7 cellular contexts compared by ENCODE assay signal in the genomic region with DNA sequence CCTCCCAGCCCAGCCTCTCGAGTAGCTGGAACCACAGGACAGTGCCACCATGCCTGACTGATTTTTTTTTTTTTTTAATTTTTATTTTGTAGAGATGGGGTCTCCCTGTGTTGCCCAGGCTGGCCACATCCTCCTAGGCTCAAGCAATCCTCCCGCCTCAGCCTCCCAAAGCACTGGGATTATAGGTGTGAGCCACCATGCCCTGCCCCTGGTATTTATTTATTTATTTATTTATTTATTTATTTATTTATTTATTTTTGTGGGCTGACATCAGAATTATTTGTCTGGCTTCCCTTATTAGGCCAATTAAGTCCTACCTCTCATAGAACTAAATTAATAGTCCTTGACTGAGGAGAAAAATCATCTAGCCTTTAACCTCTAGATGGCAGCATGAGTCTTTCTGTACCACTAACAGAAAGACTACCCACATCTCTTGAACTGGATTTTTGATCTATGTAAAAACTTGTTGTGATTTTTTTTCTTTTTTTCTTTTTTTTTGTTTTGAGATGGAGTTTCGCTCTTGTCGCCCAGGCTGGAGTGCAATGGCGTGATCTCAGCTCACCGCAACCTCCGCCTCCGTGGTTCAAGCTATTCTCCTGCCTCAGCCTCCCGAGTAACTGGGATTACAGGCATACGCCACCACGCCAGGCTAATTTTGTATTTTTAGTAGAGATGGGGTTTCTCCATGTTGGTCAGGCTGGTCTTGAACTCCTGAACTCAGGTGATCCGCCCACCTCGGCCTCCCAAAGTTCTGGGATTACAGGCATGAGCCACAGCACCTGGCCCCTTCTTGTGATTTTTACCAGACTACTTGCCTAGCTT. TPM values are rescaled to one million over a fixed set of nuclear protein-coding genes. Genes with fewer than 3 reads are reported as not detected.
DNase-seq lines count a peak whose midpoint lies in the region; ATAC-seq and TF ChIP-seq lines count a peak whose summit lies in the region.
"Not testable (repeated sequence)": the region's sequence is repeated elsewhere in the genome, so short reads cannot be mapped to it uniquely, and the experiment has no call there.

No MANE protein-coding gene starts in this region.

- H3K79me1 ChIP-seq in neuronal stem cell (ENCODE audit: low read depth, low read length), result not testable (repeated sequence)

- H4K91ac ChIP-seq in neuronal stem cell (ENCODE audit: low read depth, low read length, poor library complexity), result not testable (repeated sequence)

- H3K4me1 ChIP-seq in right cardiac atrium (ENCODE audit: control insufficient read depth, insufficient read depth, low read length); neuronal stem cell (ENCODE audit: control insufficient read depth in 2 of 2, insufficient read depth in 1 of 2, low read depth in 1 of 2, low read length in 2 of 2): not testable (repeated sequence)

- not testable (repeated sequence) for H3K9me2 ChIP-seq in SU-DHL-6 (replicated peaks; ENCODE audit: insufficient read depth, low read length)

- not testable (repeated sequence) for H4K8ac ChIP-seq in neuronal stem cell (ENCODE audit: low read depth, low read length)

- H2BK12ac ChIP-seq in neuronal stem cell (ENCODE audit: low read length), result not testable (repeated sequence)

- H3K9me3 ChIP-seq in SU-DHL-6 (ENCODE audit: insufficient read depth, low read length); right cardiac atrium (ENCODE audit: control insufficient read depth, low read length); neuronal stem cell (replicated peaks in 1 of 2; ENCODE audit: control insufficient read depth in 2 of 2, insufficient read depth in 1 of 2, low read depth in 1 of 2, low read length in 2 of 2): not testable (repeated sequence)

- WGBS in right cardiac atrium, result 91% methylated on average over 13 of the region's 13 CpGs
- no CpG with 5 or more reads among the region's 13 CpGs for WGBS in neuronal stem cell (ENCODE audit: extremely low coverage in 2 of 2, insufficient read length in 2 of 2, insufficient replicate concordance in 1 of 2), 2 donors

- H3K23ac ChIP-seq in neuronal stem cell (ENCODE audit: low read depth, low read length, poor library complexity), result not testable (repeated sequence)

- intact Hi-C loops in right cardiac atrium (cut with DNase I), result loop anchor here (2.0 to 5.0 kb wide), 3 partner anchors 141 to 146 kb away; no protein-coding TSS in a partner anchor

- DNase-seq in Daoy (ENCODE audit: low read depth), result peak; percentile 25
- DNase-seq in HuH-7.5 (ENCODE audit: low spot score), result peak; percentile 28
- peak; percentile 48 for DNase-seq in NCI-H2227 treated with DMSO at 0.1 percent for 48 hours (lab: John Stamatoyannopoulos, UW)
- DNase-seq in cerebellum (ENCODE audit: low spot score), result peak; percentile 55
- DNase-seq in right cardiac atrium, result peak in 1 of 3 donors; percentile 36
- DNase-seq in neuronal stem cell (ENCODE audit: low spot score), result peak; percentile 31

- H2BK15ac ChIP-seq in neuronal stem cell (ENCODE audit: low read length), result not testable (repeated sequence)

- H2AK5ac ChIP-seq in neuronal stem cell (ENCODE audit: low read depth, low read length), result not testable (repeated sequence)

- TF ChIP-seq CTCF in SU-DHL-6 (IDR thresholded peaks at IDR 0.05; ENCODE audit: insufficient read depth, low read length, poor library complexity, severe bottlenecking), result peak; percentile 25

- H2AFZ ChIP-seq in SU-DHL-6 (ENCODE audit: low read depth, low read length, severe bottlenecking); neuronal stem cell (ENCODE audit: low read length): not testable (repeated sequence)

- H3K36me3 ChIP-seq in SU-DHL-6 (ENCODE audit: low read length), result not testable (repeated sequence)
- H3K36me3 ChIP-seq in neuronal stem cell (replicated peaks in 1 of 2; ENCODE audit: control insufficient read depth in 2 of 2, insufficient read depth in 2 of 2, low read length in 2 of 2), result peaks cover 0 to 22% of the 10 kb centered on the region in 2 donors

- H3K27ac ChIP-seq in SU-DHL-6 (ENCODE audit: low read depth, low read length); right cardiac atrium (ENCODE audit: low read length); neuronal stem cell (replicated peaks; ENCODE audit: low read length): not testable (repeated sequence)

- not testable (repeated sequence) for H2BK5ac ChIP-seq in neuronal stem cell (ENCODE audit: low read length)

- H3K4me2 ChIP-seq in SU-DHL-6 (ENCODE audit: low read depth, low read length, poor library complexity, severe bottlenecking); neuronal stem cell (ENCODE audit: insufficient read depth, low read length, poor library complexity, severe bottlenecking): not testable (repeated sequence)

- H4K20me1 ChIP-seq in SU-DHL-6 (ENCODE audit: low read depth, low read length), result not testable (repeated sequence)

- not testable (repeated sequence) for H3K27me3 ChIP-seq in SU-DHL-6 (ENCODE audit: low read length); right cardiac atrium (ENCODE audit: control insufficient read depth, insufficient read depth); neuronal stem cell (ENCODE audit: control insufficient read depth in 3 of 3, insufficient read depth in 3 of 3, low read depth in 1 of 3, low read length in 3 of 3)

- H3K9ac ChIP-seq in SU-DHL-6 (ENCODE audit: low read length); neuronal stem cell (ENCODE audit: low read depth, low read length, poor library complexity): not testable (repeated sequence)

- H3K18ac ChIP-seq in neuronal stem cell (ENCODE audit: low read length), result not testable (repeated sequence)

- H3K14ac ChIP-seq in neuronal stem cell (ENCODE audit: low read length), result not testable (repeated sequence)

- not testable (repeated sequence) for H2BK120ac ChIP-seq in neuronal stem cell (ENCODE audit: low read depth, low read length)

- H3K4ac ChIP-seq in neuronal stem cell (ENCODE audit: low read length), result not testable (repeated sequence)

- not testable (repeated sequence) for H3K4me3 ChIP-seq in SU-DHL-6 (ENCODE audit: insufficient read depth, low read length, poor library complexity, severe bottlenecking); right cardiac atrium (ENCODE audit: low read length); neuronal stem cell (ENCODE audit: low read length in 2 of 2)

- not testable (repeated sequence) for H3F3A ChIP-seq in SU-DHL-6 (ENCODE audit: insufficient read depth)

- peak; percentile 51 to 61 for ATAC-seq in right cardiac atrium

- not testable (repeated sequence) for H3K79me2 ChIP-seq in SU-DHL-6 (ENCODE audit: insufficient read depth, low read length)

RNA-seq across cellular contexts. Expression of gene LIN52, which starts 26.9 kb away (rescaled TPM):
- total RNA-seq in Daoy (2014; rRNA removed; shearing (Covaris generic)), result 17.5 and 19.7 TPM in 2 replicates
- total RNA-seq in cerebellum (17.0 TPM), right cardiac atrium (1 to 10 TPM; 7.1 to 9.2 (median 7.8) TPM)
- polyA plus RNA-seq in right cardiac atrium, result 5.5 TPM
- 20.7 TPM for polyA plus RNA-seq in neuronal stem cell (2013, experiment 1 of 2)
- 19.9 TPM for polyA plus RNA-seq in neuronal stem cell (2013, experiment 2 of 2)

RNA-seq across cellular contexts. Expression of gene ALDH6A1, which starts 27.4 kb away (rescaled TPM):
- 6.1 and 10.6 TPM in 2 replicates for total RNA-seq in Daoy (2014; rRNA removed; shearing (Covaris generic))
- 50.2 TPM for total RNA-seq in cerebellum
- 10 to 100 TPM; 27.0 to 58.0 (median 31.9) TPM for total RNA-seq in right cardiac atrium
- 15.3 TPM for polyA plus RNA-seq in right cardiac atrium
- 19.3 TPM for polyA plus RNA-seq in neuronal stem cell (2013, experiment 1 of 2)
- 21.0 TPM for polyA plus RNA-seq in neuronal stem cell (2013, experiment 2 of 2)
